Comparison of ENCODE assay signal across 13 cellular contexts in genomic region chr2:188787661-188788044, GRCh38.
A peak's percentile ranks its signal among the peaks of the same experiment; 100 is the strongest.
DNase-seq lines count a peak whose midpoint lies in the region; ATAC-seq and TF ChIP-seq lines count a peak whose summit lies in the region.
"Had no signal": no experiment of that assay in that cellular context is flagged by ENCODE, and none has a peak within 500 bp of the region (broad histone marks: within the 10 kb centered on the region; RNA-seq: fewer than 3 reads in every experiment).

No MANE protein-coding gene starts in this region.

- H3K79me1 ChIP-seq in neuronal stem cell (ENCODE audit: low read depth, low read length): no peaks in the 10 kb centered on the region

- TF ChIP-seq CTCF in uterus (IDR thresholded peaks at IDR 0.05) (no peak), dorsolateral prefrontal cortex (IDR thresholded peaks at IDR 0.05 in 54 of 56, conservative IDR thresholded peaks at IDR 0.05 in 2 of 56; ENCODE audit: low read depth in 1 of 56, partially characterized antibody in 56 of 56) (no peak)

- no peaks in the 10 kb centered on the region for H3K27me3 Mint-ChIP-seq in stimulated activated naive CD8-positive, alpha-beta T cell treated with anti-CD3 and anti-CD28 coated beads, Interleukin-15, amount 100 ng/mL, for 72 hours
- H3K27me3 Mint-ChIP-seq: central memory CD8-positive, alpha-beta T cell had no signal

- no peak overlapping the region for H3K18ac ChIP-seq in neuronal stem cell (ENCODE audit: low read length)

- no CpG with 5 or more reads among the region's 2 CpGs for WGBS in neuronal stem cell (ENCODE audit: extremely low coverage in 2 of 2, insufficient read length in 2 of 2, insufficient replicate concordance in 1 of 2), 2 donors

- H3K4me3 ChIP-seq in neuronal stem cell (ENCODE audit: low read length in 2 of 2) (no peak overlapping the region), uterus (peak overlapping the region in 1 of 2 donors; percentile 26), dorsolateral prefrontal cortex (peak overlapping the region in 1 of 59 donors; percentile 2)
- H3K4me3 ChIP-seq: mucosa of descending colon had no signal

- ATAC-seq in SK-N-SH treated with all-trans-retinoic acid at 6 μM for 48 hours: peak; percentile 37
- no peak for ATAC-seq in stimulated activated naive CD8-positive, alpha-beta T cell treated with anti-CD3 and anti-CD28 coated beads, Interleukin-15, amount 100 ng/mL, for 72 hours
- ATAC-seq: HepG2; stimulated activated effector memory CD8-positive, alpha-beta T cell treated with anti-CD3 and anti-CD28 coated beads, Interleukin-12 subunit alpha, Interleukin-12 subunit beta, amount 100 ng/mL, for 72 hours had no signal

- no peak overlapping the region for H3K23ac ChIP-seq in neuronal stem cell (ENCODE audit: low read depth, low read length, poor library complexity)

- H3K27ac ChIP-seq in neuronal stem cell (replicated peaks; ENCODE audit: low read length): no peak overlapping the region
- peak overlapping the region; percentile 87 to 93 for H3K27ac ChIP-seq in uterus
- H3K27ac ChIP-seq in dorsolateral prefrontal cortex: peak overlapping the region in 11 of 59 donors; percentile 1 to 86 (median 59)

- no peak overlapping the region for H2BK12ac ChIP-seq in neuronal stem cell (ENCODE audit: low read length)

- no peak overlapping the region for H3K4ac ChIP-seq in neuronal stem cell (ENCODE audit: low read length)

- H4K91ac ChIP-seq in neuronal stem cell (ENCODE audit: low read depth, low read length, poor library complexity): no peak overlapping the region

- no peak overlapping the region for H2BK5ac ChIP-seq in neuronal stem cell (ENCODE audit: low read length)

- no peaks in the 10 kb centered on the region for H3K27me3 ChIP-seq in neuronal stem cell (ENCODE audit: control insufficient read depth in 3 of 3, insufficient read depth in 3 of 3, low read depth in 1 of 3, low read length in 3 of 3)
- H3K27me3 ChIP-seq in uterus: no peaks in the 10 kb centered on the region
- H3K27me3 ChIP-seq in dorsolateral prefrontal cortex: no peaks in the 10 kb centered on the region

- H3K27ac Mint-ChIP-seq in stimulated activated naive CD8-positive, alpha-beta T cell treated with anti-CD3 and anti-CD28 coated beads, Interleukin-15, amount 100 ng/mL, for 72 hours: no peak overlapping the region
- H3K27ac Mint-ChIP-seq: stimulated activated effector memory CD8-positive, alpha-beta T cell treated with anti-CD3 and anti-CD28 coated beads, Interleukin-12 subunit alpha, Interleukin-12 subunit beta, amount 100 ng/mL, for 72 hours had no signal

- H2AK5ac ChIP-seq in neuronal stem cell (ENCODE audit: low read depth, low read length): no peak overlapping the region

- H3K9me3 ChIP-seq in neuronal stem cell (replicated peaks in 1 of 2; ENCODE audit: control insufficient read depth in 2 of 2, insufficient read depth in 1 of 2, low read depth in 1 of 2, low read length in 2 of 2): peaks cover 0 to 6% of the 10 kb centered on the region in 2 donors
- no peaks in the 10 kb centered on the region for H3K9me3 ChIP-seq in uterus
- H3K9me3 ChIP-seq: mucosa of descending colon had no signal

- no peak overlapping the region for H2BK120ac ChIP-seq in neuronal stem cell (ENCODE audit: low read depth, low read length)

- H3K9ac ChIP-seq in neuronal stem cell (ENCODE audit: low read depth, low read length, poor library complexity): no peak overlapping the region

- H3K36me3 ChIP-seq in neuronal stem cell (replicated peaks in 1 of 2; ENCODE audit: control insufficient read depth in 2 of 2, insufficient read depth in 2 of 2, low read length in 2 of 2) (no peaks in the 10 kb centered on the region), uterus (no peaks in the 10 kb centered on the region)

- H3K9me3 Mint-ChIP-seq in stimulated activated naive CD8-positive, alpha-beta T cell treated with anti-CD3 and anti-CD28 coated beads, Interleukin-15, amount 100 ng/mL, for 72 hours: no peaks in the 10 kb centered on the region

- DNase-seq in fibroblast of peridontal ligament (ENCODE audit: extremely low read depth): peak; percentile 70
- no peak for DNase-seq in neuronal stem cell (ENCODE audit: low spot score)
- DNase-seq in uterus: no peak
- no peak for DNase-seq in stimulated activated naive CD8-positive, alpha-beta T cell treated with anti-CD3 and anti-CD28 coated beads, Interleukin-15, amount 100 ng/mL, for 72 hours
- no peak for DNase-seq in dorsolateral prefrontal cortex
- DNase-seq in amniotic stem cell (lab: John Stamatoyannopoulos, UW): no peak
- DNase-seq: mucosa of descending colon; NCI-H2029 treated with DMSO at 0.1 percent for 48 hours; stimulated activated CD4-positive, alpha-beta T cell treated with anti-CD3 and anti-CD28 coated beads, Interleukin-15, amount 100 ng/mL, for 24 hours had no signal

- H3K14ac ChIP-seq in neuronal stem cell (ENCODE audit: low read length): no peak overlapping the region

- H3K4me3 Mint-ChIP-seq in stimulated activated naive CD8-positive, alpha-beta T cell treated with anti-CD3 and anti-CD28 coated beads, Interleukin-15, amount 100 ng/mL, for 72 hours: no peak overlapping the region
- H3K4me3 Mint-ChIP-seq: central memory CD8-positive, alpha-beta T cell; stimulated activated effector memory CD8-positive, alpha-beta T cell treated with anti-CD3 and anti-CD28 coated beads, Interleukin-12 subunit alpha, Interleukin-12 subunit beta, amount 100 ng/mL, for 72 hours had no signal

- H3K4me1 Mint-ChIP-seq in stimulated activated naive CD8-positive, alpha-beta T cell treated with anti-CD3 and anti-CD28 coated beads, Interleukin-15, amount 100 ng/mL, for 72 hours: no peaks in the 10 kb centered on the region
- H3K4me1 Mint-ChIP-seq: central memory CD8-positive, alpha-beta T cell; stimulated activated effector memory CD8-positive, alpha-beta T cell treated with anti-CD3 and anti-CD28 coated beads, Interleukin-12 subunit alpha, Interleukin-12 subunit beta, amount 100 ng/mL, for 72 hours had no signal

- H2AFZ ChIP-seq in neuronal stem cell (ENCODE audit: low read length): peak overlapping the region; percentile 5

- intact Hi-C loops in uterus (cut with DNase I; ENCODE audit: low total_unique reads) (loop anchor here (10.0 kb wide), 1 partner anchor 187 kb away; the partner anchor contains the start of gene COL3A1), dorsolateral prefrontal cortex (cut with DNase I) (no loop called here)

- no peak overlapping the region for H2BK15ac ChIP-seq in neuronal stem cell (ENCODE audit: low read length)

- peaks cover 0 to 8% of the 10 kb centered on the region in 2 donors for H3K4me1 ChIP-seq in neuronal stem cell (ENCODE audit: control insufficient read depth in 2 of 2, insufficient read depth in 1 of 2, low read depth in 1 of 2, low read length in 2 of 2)
- H3K4me1 ChIP-seq in uterus: peaks cover 0 to 5% of the 10 kb centered on the region in 2 donors

- H3K4me2 ChIP-seq in neuronal stem cell (ENCODE audit: insufficient read depth, low read length, poor library complexity, severe bottlenecking): no peak overlapping the region

- no peak overlapping the region for H4K8ac ChIP-seq in neuronal stem cell (ENCODE audit: low read depth, low read length)

- TF ChIP-seq POLR2A in uterus (IDR thresholded peaks at IDR 0.05): no peak

TF ChIP-seq in SK-N-SH treated with all-trans-retinoic acid at 6 μM for 48 hours, 23 proteins besides CTCF, POLR2A, EP300 and RAD21:
- 0 out of 2 replicates have a peak, but pooled peaks have one; percentile 15 for TF ChIP-seq TCF4 (CRISPR knock-in tag; IDR thresholded peaks at IDR 0.05; ENCODE audit: borderline replicate concordance)
- TF ChIP-seq BACH2 (CRISPR knock-in tag; IDR thresholded peaks at IDR 0.05; ENCODE audit: borderline replicate concordance): no peak
- TF ChIP-seq ZC3H10 (CRISPR knock-in tag; IDR thresholded peaks at IDR 0.05): no peak; the same call in 1 of the 2 replicates
- TF ChIP-seq ZNF565 (CRISPR knock-in tag; conservative IDR thresholded peaks at IDR 0.05; ENCODE audit: low read depth): no peak
